ENCODE assay signal across 8 cellular contexts in the genomic region with DNA sequence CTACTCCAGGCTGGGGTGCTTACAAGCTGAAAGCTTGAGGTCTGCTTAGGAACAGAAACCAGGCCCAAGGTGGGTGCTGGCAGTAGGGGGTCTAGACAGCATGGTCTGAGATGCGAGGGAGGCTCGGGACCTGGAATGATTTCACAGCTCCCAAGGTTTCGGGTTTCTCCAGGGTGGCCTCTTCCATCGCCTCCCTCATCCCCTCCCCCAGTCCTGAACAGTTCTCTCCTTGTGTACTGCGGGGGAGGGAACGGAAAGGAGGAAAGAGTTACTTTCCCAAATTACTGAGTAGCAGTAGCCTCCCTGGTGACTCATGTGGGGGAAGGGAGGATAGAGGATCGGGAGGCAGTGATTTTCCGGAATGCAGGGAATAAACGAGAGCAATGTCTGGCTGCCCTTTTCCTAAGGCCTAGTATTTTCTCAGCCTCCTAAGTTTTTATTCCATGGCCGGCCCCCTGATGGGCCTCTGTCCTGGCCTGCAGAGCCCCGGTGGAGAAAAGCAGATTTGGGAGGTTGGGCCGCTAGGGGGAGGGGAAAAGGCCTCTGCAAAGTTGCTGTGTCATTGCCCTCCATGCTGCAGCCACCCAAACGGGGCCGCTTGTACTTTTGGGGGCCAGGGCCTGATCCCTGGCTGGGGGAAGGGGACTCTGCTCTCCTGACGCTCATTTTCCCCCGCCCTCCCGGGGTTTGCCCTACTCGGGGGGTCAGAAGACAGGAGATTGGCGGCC. TPM values are rescaled to one million over a fixed set of nuclear protein-coding genes. Genes with fewer than 3 reads are reported as not detected.
DNase-seq lines count a peak whose midpoint lies in the region; TF ChIP-seq lines count a peak whose summit lies in the region.

No MANE protein-coding gene starts in this region.

- 0 to 1% methylated on average over 19 of the region's 19 CpGs for WGBS in lower leg skin, 2 donors

- CTCF ChIA-PET in GM10248 (lab: Yijun Ruan, JAX): interaction anchor here (1.0 to 14.8 kb wide), 7 partner anchors 11 to 132 kb away, joined by 4 to 313 read pairs (median 10); a partner anchor contains a TSS

- H3K4me3 ChIP-seq in coronary artery: peak overlapping the region; percentile 85
- H3K4me3 ChIP-seq in lower leg skin (ENCODE audit: low read depth, poor library complexity, severe bottlenecking): peak overlapping the region; percentile 88

- H3K27ac ChIP-seq in coronary artery: peak overlapping the region; percentile 99 to 100

- TF ChIP-seq POLR2A in lower leg skin (IDR thresholded peaks at IDR 0.05): no peak

- no peak for TF ChIP-seq CTCF in coronary artery (IDR thresholded peaks at IDR 0.05)
- no peak for TF ChIP-seq CTCF in lower leg skin (IDR thresholded peaks at IDR 0.05)
- TF ChIP-seq CTCF in GM10248 (IDR thresholded peaks at IDR 0.05; ENCODE audit: control extremely low read depth, extremely low read depth, low read depth, missing control alignments): no peak

- DNase-seq in SIG-M5 treated with dmso at 0.1 percent for 504 hours (lab: John Stamatoyannopoulos, UW; ENCODE audit: unreplicated experiment): peak; percentile 85
- DNase-seq in SIG-M5 (lab: John Stamatoyannopoulos, UW): no peak
- peak; percentile 83 to 86 for DNase-seq in NCI-H446 (lab: John Stamatoyannopoulos, UW)
- DNase-seq in activated CD4-positive, alpha-beta T cell treated with anti-CD3 and anti-CD28 coated beads for 24 hours (ENCODE audit: low read depth in 2 of 2): peak; percentile 58 to 65
- DNase-seq in coronary artery (ENCODE audit: low spot score): peak; percentile 90
- DNase-seq in lower leg skin (ENCODE audit: low spot score in 2 of 2): peak; percentile 82 to 94
- DNase-seq in stimulated activated CD4-positive, alpha-beta T cell treated with anti-CD3 and anti-CD28 coated beads, Interleukin-4, amount 100 ng/mL, for 4 hours: peak; percentile 69 to 70
- DNase-seq in GM10248 (ENCODE audit: extremely low spot score): no peak

- intact Hi-C loops in lower leg skin (cut with DNase I; ENCODE audit: low total_unique reads): no loop called here

- POLR2A ChIA-PET in GM10248 (lab: Yijun Ruan, JAX): interaction anchor here (0.7 to 9.8 kb wide), 7 partner anchors 15 to 111 kb away, joined by 3 to 271 read pairs (median 7); a partner anchor contains a TSS

RNA-seq across cellular contexts. Expression of a gene that starts 1.5 kb away (rescaled TPM):
- 100 to 1,000 TPM in 3 of 4 donors, 10 to 100 TPM in 1; 97.5 to 130 (median 119) TPM for total RNA-seq in lower leg skin

RNA-seq across cellular contexts. Expression of a gene that starts 17.0 kb away (rescaled TPM):
- total RNA-seq in lower leg skin: 10 to 100 TPM; 11.5 to 33.4 (median 22.4) TPM

RNA-seq across cellular contexts. Expression of a gene that starts 29.0 kb away (rescaled TPM):
- total RNA-seq in lower leg skin: 10 to 100 TPM; 15.3 to 23.2 (median 18.4) TPM

RNA-seq across cellular contexts. Expression of a gene that starts 39.5 kb away (rescaled TPM):
- total RNA-seq in lower leg skin: 10 to 100 TPM in 3 of 4 donors, 1 to 10 TPM in 1; 4.3 to 47.9 (median 13.4) TPM

Comparison
In these comparisons a context has a peak if more than half of its experiments do, and no peak if none do; other contexts are left out.
1. DNase-seq: peak in SIG-M5 treated with dmso at 0.1 percent for 504 hours (single experiment), NCI-H446 (2 of 2), activated CD4-positive, alpha-beta T cell treated with anti-CD3 and anti-CD28 coated beads for 24 hours (2 of 2), coronary artery (single experiment), lower leg skin (2 of 2) and stimulated activated CD4-positive, alpha-beta T cell treated with anti-CD3 and anti-CD28 coated beads, Interleukin-4, amount 100 ng/mL, for 4 hours (2 of 2); none in SIG-M5 (single experiment) and GM10248 (single experiment).